ENCODE assay signal across 10 cellular contexts in the genomic region with DNA sequence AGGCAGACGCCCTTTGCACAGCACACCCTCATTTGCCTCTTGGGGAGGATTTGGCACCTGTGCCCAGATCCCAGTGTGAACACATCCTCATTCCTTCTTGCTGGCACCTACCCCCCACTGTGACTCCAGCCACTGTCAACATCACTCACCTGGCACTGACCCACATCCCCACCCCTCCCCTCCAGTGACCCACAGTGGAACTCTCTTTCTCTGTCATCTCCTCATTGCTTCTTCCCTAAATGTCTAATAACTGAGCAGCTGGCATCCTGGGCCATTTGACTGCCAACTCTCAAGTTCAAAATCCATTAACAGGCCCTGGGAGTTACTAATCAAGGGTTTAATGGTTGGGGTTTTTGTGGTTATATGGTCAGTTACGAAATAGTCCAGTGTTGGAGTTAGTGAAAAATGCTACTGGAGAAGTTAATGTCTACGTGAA. TPM values are rescaled to one million over a fixed set of nuclear protein-coding genes. Genes with fewer than 3 reads are reported as not detected.
DNase-seq lines count a peak whose midpoint lies in the region; ATAC-seq lines count a peak whose summit lies in the region.
"Had no signal": no experiment of that assay in that cellular context is flagged by ENCODE, and none has a peak within 500 bp of the region (broad histone marks: within the 10 kb centered on the region; RNA-seq: fewer than 3 reads in every experiment).

No MANE protein-coding gene starts in this region.

- peak; percentile 38 for DNase-seq in Daoy (ENCODE audit: low read depth)
- peak; percentile 48 for DNase-seq in KBM-7
- no peak for DNase-seq in T-helper 17 cell
- peak; percentile 69 for DNase-seq in mesenchymal stem cell
- no peak for DNase-seq in anterior cingulate cortex (lab: John Stamatoyannopoulos, UW)
- no peak for DNase-seq in sciatic nerve (ENCODE audit: low spot score)
- no peak for DNase-seq in activated T-helper 2 cell treated with anti-CD3 and anti-CD28 coated beads, Interferon-gamma antibody, Interleukin-2, Interleukin-4, amounts not matched to agents 10 μg/mL and 5 μg/mL and 100 μg/mL, durations not matched to agents 14 hours and 24 hours and 36 hours (ENCODE audit: low spot score)
- DNase-seq: heart right ventricle, NCI-H526 treated with DMSO at 0.1 percent for 48 hours had no signal

- H2AK5ac ChIP-seq in mesenchymal stem cell (ENCODE audit: low read length, severe bottlenecking) = no peak overlapping the region

- H3K9ac ChIP-seq in mesenchymal stem cell (ENCODE audit: low read length) = no peak overlapping the region

- H4K8ac ChIP-seq in mesenchymal stem cell (ENCODE audit: low read length) = no peak overlapping the region

- no peak overlapping the region for H2BK120ac ChIP-seq in mesenchymal stem cell (ENCODE audit: low read depth, low read length)

- H3K9me3 ChIP-seq in T-helper 17 cell (ENCODE audit: control insufficient read depth, low read length, poor library complexity, severe bottlenecking) (no peaks in the 10 kb centered on the region), mesenchymal stem cell (ENCODE audit: control insufficient read depth, low read length) (no peaks in the 10 kb centered on the region)
- H3K9me3 ChIP-seq: breast epithelium, heart right ventricle had no signal

- no peak overlapping the region for H3K4me3 ChIP-seq in mesenchymal stem cell (ENCODE audit: insufficient read depth in 1 of 2, low read depth in 1 of 2, low read length in 2 of 2)
- H3K4me3 ChIP-seq: breast epithelium, heart right ventricle had no signal

- H3K27ac Mint-ChIP-seq in T-helper 17 cell = peak overlapping the region; percentile 94
- H3K27ac Mint-ChIP-seq in activated T-helper 2 cell treated with anti-CD3 and anti-CD28 coated beads, Interferon-gamma antibody, Interleukin-2, Interleukin-4, amounts not matched to agents 10 μg/mL and 5 μg/mL and 100 μg/mL, durations not matched to agents 14 hours and 24 hours and 36 hours = no peak overlapping the region

- no peaks in the 10 kb centered on the region for H3K27me3 ChIP-seq in mesenchymal stem cell (ENCODE audit: control insufficient read depth in 1 of 2, insufficient read depth in 1 of 2, low read length in 2 of 2)
- H3K27me3 ChIP-seq: breast epithelium, heart right ventricle had no signal

- no peak overlapping the region for H2BK5ac ChIP-seq in mesenchymal stem cell (ENCODE audit: low read depth, low read length, poor library complexity, severe bottlenecking)

- 88% methylated on average over 3 of the region's 3 CpGs for WGBS in mesenchymal stem cell

- peaks cover 5% of the 10 kb centered on the region for H3K4me1 ChIP-seq in mesenchymal stem cell (ENCODE audit: control insufficient read depth, insufficient read depth, low read depth, low read length)
- H3K4me1 ChIP-seq: breast epithelium had no signal

- H3K4ac ChIP-seq in mesenchymal stem cell (ENCODE audit: low read depth in 1 of 2, low read length in 2 of 2) = no peak overlapping the region

- no peak overlapping the region for H3K23ac ChIP-seq in mesenchymal stem cell (ENCODE audit: low read length in 2 of 2)

- H3K27me3 Mint-ChIP-seq in T-helper 17 cell = no peaks in the 10 kb centered on the region
- H3K27me3 Mint-ChIP-seq in activated T-helper 2 cell treated with anti-CD3 and anti-CD28 coated beads, Interferon-gamma antibody, Interleukin-2, Interleukin-4, amounts not matched to agents 10 μg/mL and 5 μg/mL and 100 μg/mL, durations not matched to agents 14 hours and 24 hours and 36 hours (ENCODE audit: low read depth) = no peaks in the 10 kb centered on the region

- no peak overlapping the region for H2BK12ac ChIP-seq in mesenchymal stem cell (ENCODE audit: low read length in 2 of 2)

- H2BK15ac ChIP-seq in mesenchymal stem cell (ENCODE audit: low read depth, poor library complexity, severe bottlenecking) = no peak overlapping the region

- intact Hi-C loops in sciatic nerve (cut with DNase I) = no loop called here
- intact Hi-C loops in activated T-helper 2 cell treated with anti-CD3 and anti-CD28 coated beads, Interferon-gamma antibody, Interleukin-2, Interleukin-4, amounts not matched to agents 10 μg/mL and 5 μg/mL and 100 μg/mL, durations not matched to agents 14 hours and 24 hours and 36 hours (cut with micrococcal nuclease) = no loop called here

- no peak overlapping the region for H3K14ac ChIP-seq in mesenchymal stem cell (ENCODE audit: low read length in 2 of 2)

- H3K9me3 Mint-ChIP-seq in activated T-helper 2 cell treated with anti-CD3 and anti-CD28 coated beads, Interferon-gamma antibody, Interleukin-2, Interleukin-4, amounts not matched to agents 10 μg/mL and 5 μg/mL and 100 μg/mL, durations not matched to agents 14 hours and 24 hours and 36 hours = no peaks in the 10 kb centered on the region

- peaks cover 6% of the 10 kb centered on the region for H3K36me3 Mint-ChIP-seq in T-helper 17 cell (ENCODE audit: low read depth)
- H3K36me3 Mint-ChIP-seq in activated T-helper 2 cell treated with anti-CD3 and anti-CD28 coated beads, Interferon-gamma antibody, Interleukin-2, Interleukin-4, amounts not matched to agents 10 μg/mL and 5 μg/mL and 100 μg/mL, durations not matched to agents 14 hours and 24 hours and 36 hours (ENCODE audit: low read depth) = peaks cover 63% of the 10 kb centered on the region

- H3K4me1 Mint-ChIP-seq in T-helper 17 cell = peaks cover 22% of the 10 kb centered on the region
- no peaks in the 10 kb centered on the region for H3K4me1 Mint-ChIP-seq in activated T-helper 2 cell treated with anti-CD3 and anti-CD28 coated beads, Interferon-gamma antibody, Interleukin-2, Interleukin-4, amounts not matched to agents 10 μg/mL and 5 μg/mL and 100 μg/mL, durations not matched to agents 14 hours and 24 hours and 36 hours (ENCODE audit: low read depth)

- H4K91ac ChIP-seq in mesenchymal stem cell (ENCODE audit: low read length) = no peak overlapping the region

- H3K79me1 ChIP-seq in mesenchymal stem cell (replicated peaks; ENCODE audit: low read length, poor library complexity, severe bottlenecking) = peaks cover 27% of the 10 kb centered on the region

- H3K4me2 ChIP-seq in mesenchymal stem cell (ENCODE audit: low read length, poor library complexity, severe bottlenecking) = no peak overlapping the region

- ATAC-seq in T-helper 17 cell (no peak), sciatic nerve (no peak)

- in situ Hi-C loops in KBM-7 (cut with MboI; ENCODE audit: low pct_unique_long_range_greater_than_20kb, low sequenced_read_pairs) = no loop called here

- H3K27ac ChIP-seq in mesenchymal stem cell (ENCODE audit: low read length, poor library complexity, severe bottlenecking) = no peak overlapping the region
- H3K27ac ChIP-seq: heart right ventricle had no signal

- H3K36me3 ChIP-seq in mesenchymal stem cell (ENCODE audit: control insufficient read depth in 1 of 2, insufficient read depth in 2 of 2, low read depth in 1 of 2, low read length in 2 of 2) = peaks cover 33 to 60% of the 10 kb centered on the region in 2 experiments
- H3K36me3 ChIP-seq: breast epithelium had no signal

- H3K4me3 Mint-ChIP-seq in T-helper 17 cell = no peak overlapping the region
- H3K4me3 Mint-ChIP-seq in activated T-helper 2 cell treated with anti-CD3 and anti-CD28 coated beads, Interferon-gamma antibody, Interleukin-2, Interleukin-4, amounts not matched to agents 10 μg/mL and 5 μg/mL and 100 μg/mL, durations not matched to agents 14 hours and 24 hours and 36 hours (ENCODE audit: low read depth) = no peak overlapping the region

- no peak overlapping the region for H3K18ac ChIP-seq in mesenchymal stem cell (ENCODE audit: low read depth in 1 of 2, low read length in 2 of 2)

- H2AFZ ChIP-seq in mesenchymal stem cell (ENCODE audit: low read depth, low read length) = no peak overlapping the region

RNA-seq across cellular contexts. Expression of gene SNAPC5, which starts 14.4 kb away (rescaled TPM):
- 37.5 and 39.1 TPM in 2 replicates for total RNA-seq in Daoy (2014; rRNA removed; shearing (Covaris generic))
- 10 to 100 TPM; 15.1 to 20.5 TPM for total RNA-seq in T-helper 17 cell
- polyA plus RNA-seq in mesenchymal stem cell (2013, experiment 1 of 2) = 18.0 TPM
- polyA plus RNA-seq in mesenchymal stem cell (2013, experiment 2 of 2) = 18.2 TPM
- total RNA-seq in sciatic nerve = 20.2 TPM
- total RNA-seq in activated T-helper 2 cell treated with anti-CD3 and anti-CD28 coated beads, Interferon-gamma antibody, Interleukin-2, Interleukin-4, amounts not matched to agents 10 μg/mL and 5 μg/mL and 100 μg/mL, durations not matched to agents 14 hours and 24 hours and 36 hours = 23.2 and 23.9 TPM in 2 replicates

RNA-seq across cellular contexts. Expression of gene RPL4, which starts 21.5 kb away (rescaled TPM):
- total RNA-seq in Daoy (2014; rRNA removed; shearing (Covaris generic)) = 2,284 and 3,077 TPM in 2 replicates
- 1,000 to 10,000 TPM; 3,651 to 3,689 TPM for total RNA-seq in T-helper 17 cell
- 2,488 TPM for polyA plus RNA-seq in mesenchymal stem cell (2013, experiment 1 of 2)
- 2,592 TPM for polyA plus RNA-seq in mesenchymal stem cell (2013, experiment 2 of 2)
- total RNA-seq in sciatic nerve = 1,631 TPM
- total RNA-seq in activated T-helper 2 cell treated with anti-CD3 and anti-CD28 coated beads, Interferon-gamma antibody, Interleukin-2, Interleukin-4, amounts not matched to agents 10 μg/mL and 5 μg/mL and 100 μg/mL, durations not matched to agents 14 hours and 24 hours and 36 hours = 3,297 and 3,363 TPM in 2 replicates

RNA-seq across cellular contexts. Expression of gene ZWILCH, which starts 22.0 kb away (rescaled TPM):
- 37.4 and 68.2 TPM in 2 replicates for total RNA-seq in Daoy (2014; rRNA removed; shearing (Covaris generic))
- total RNA-seq in T-helper 17 cell (10 to 100 TPM in 1 of 2 donors, 1 to 10 TPM in 1; 5.6 to 10.5 TPM), sciatic nerve (3.9 TPM)
- polyA plus RNA-seq in mesenchymal stem cell (2013, experiment 1 of 2) = 6.7 TPM
- polyA plus RNA-seq in mesenchymal stem cell (2013, experiment 2 of 2) = 7.0 TPM
- 33.0 and 34.5 TPM in 2 replicates for total RNA-seq in activated T-helper 2 cell treated with anti-CD3 and anti-CD28 coated beads, Interferon-gamma antibody, Interleukin-2, Interleukin-4, amounts not matched to agents 10 μg/mL and 5 μg/mL and 100 μg/mL, durations not matched to agents 14 hours and 24 hours and 36 hours

Comparison
In these comparisons a context has a peak if more than half of its experiments do, and no peak if none do; other contexts are left out.
1. DNase-seq: peak in Daoy (single experiment), KBM-7 (single experiment) and mesenchymal stem cell (single experiment); none in T-helper 17 cell (0 of 3), anterior cingulate cortex (0 of 58), sciatic nerve (single experiment) and activated T-helper 2 cell treated with anti-CD3 and anti-CD28 coated beads, Interferon-gamma antibody, Interleukin-2, Interleukin-4, amounts not matched to agents 10 μg/mL and 5 μg/mL and 100 μg/mL, durations not matched to agents 14 hours and 24 hours and 36 hours (single experiment).